8 cellular contexts compared by ENCODE assay signal in genomic region chr14:91229743-91230200, GRCh38. TPM values are rescaled to one million over a fixed set of nuclear protein-coding genes. Genes with fewer than 3 reads are reported as not detected.
DNase-seq lines count a peak whose midpoint lies in the region; ATAC-seq, FAIRE-seq and TF ChIP-seq lines count a peak whose summit lies in the region.

No MANE protein-coding gene starts in this region.

- POLR2A ChIA-PET in MCF 10A (lab: Yijun Ruan, JAX), result no interaction called here

- H3K4me1 Mint-ChIP-seq in stimulated activated naive B cell treated with anti-CD40 and anti-IgM and Interleukin-4, amounts not matched to agents 10 μg/mL and 1 μg/mL and 100 μg/mL, for 72 hours, result peaks cover 51 to 68% of the 10 kb centered on the region in 2 donors
- H3K4me1 Mint-ChIP-seq in MCF 10A (ENCODE audit: insufficient read depth, unreplicated experiment), result peaks cover 7% of the 10 kb centered on the region

- FAIRE-seq in RCC 7860 (lab: Jason Lieb, UNC), result peak; percentile 80

- no peaks in the 10 kb centered on the region for H3K27me3 Mint-ChIP-seq in stimulated activated naive B cell treated with anti-CD40 and anti-IgM and Interleukin-4, amounts not matched to agents 10 μg/mL and 1 μg/mL and 100 μg/mL, for 72 hours
- H3K27me3 Mint-ChIP-seq in MCF 10A (ENCODE audit: insufficient read depth, unreplicated experiment), result no peaks in the 10 kb centered on the region

- peak overlapping the region in 1 of 2 donors; percentile 14 for H3K4me3 Mint-ChIP-seq in stimulated activated naive B cell treated with anti-CD40 and anti-IgM and Interleukin-4, amounts not matched to agents 10 μg/mL and 1 μg/mL and 100 μg/mL, for 72 hours
- no peak overlapping the region for H3K4me3 Mint-ChIP-seq in MCF 10A (ENCODE audit: unreplicated experiment)

- H3K27ac Mint-ChIP-seq in stimulated activated naive B cell treated with anti-CD40 and anti-IgM and Interleukin-4, amounts not matched to agents 10 μg/mL and 1 μg/mL and 100 μg/mL, for 72 hours, result peak overlapping the region; percentile 74
- H3K27ac Mint-ChIP-seq in MCF 10A (ENCODE audit: low read depth, unreplicated experiment), result no peak overlapping the region

- ATAC-seq in HG02943 (IDR thresholded peaks at IDR 0.05; ENCODE audit: low read depth, unreplicated experiment), result peak; percentile 76
- ATAC-seq in stimulated activated naive B cell treated with anti-CD40 and anti-IgM and Interleukin-4, amounts not matched to agents 10 μg/mL and 1 μg/mL and 100 μg/mL, for 72 hours (replicated peaks), result peak; percentile 74 to 88

- BruUV-seq in MCF 10A (replicated peaks; lab: Mats Ljungman, UMichigan), result no TSS peak

- no peaks in the 10 kb centered on the region for H3K9me3 Mint-ChIP-seq in stimulated activated naive B cell treated with anti-CD40 and anti-IgM and Interleukin-4, amounts not matched to agents 10 μg/mL and 1 μg/mL and 100 μg/mL, for 72 hours
- H3K9me3 Mint-ChIP-seq in MCF 10A (ENCODE audit: unreplicated experiment), result no peaks in the 10 kb centered on the region

- in situ Hi-C loops in GM18951 (cut with MboI; ENCODE audit: low sequenced_read_pairs, unreplicated experiment), result no loop called here

- TF ChIP-seq CTCF in MCF 10A (IDR thresholded peaks at IDR 0.05; ENCODE audit: unreplicated experiment), result no peak

- CTCF ChIA-PET in MCF 10A (lab: Yijun Ruan, JAX), result interaction anchor here (0.9 kb wide), 1 partner anchor 11 kb away, joined by 3 read pairs; no protein-coding TSS in a partner anchor

- TF ChIP-seq POLR2A in GM18951 (IDR thresholded peaks at IDR 0.05; ENCODE audit: extremely low read depth, insufficient read depth, insufficient read length), result peak; percentile 32

- intact Hi-C loops in MCF 10A (cut with micrococcal nuclease), result no loop called here

- peaks cover 17 to 31% of the 10 kb centered on the region in 2 donors for H3K36me3 Mint-ChIP-seq in stimulated activated naive B cell treated with anti-CD40 and anti-IgM and Interleukin-4, amounts not matched to agents 10 μg/mL and 1 μg/mL and 100 μg/mL, for 72 hours
- H3K36me3 Mint-ChIP-seq in MCF 10A (ENCODE audit: insufficient read depth, unreplicated experiment), result no peaks in the 10 kb centered on the region

- DNase-seq in RCC 7860 (ENCODE audit: low spot score), result peak; percentile 78
- DNase-seq in amniotic epithelial cell (ENCODE audit: low read depth), result peak; percentile 52
- peak; percentile 53 for DNase-seq in stimulated activated naive B cell treated with anti-CD40 and anti-IgM and Interleukin-4, amounts not matched to agents 10 μg/mL and 1 μg/mL and 100 μg/mL, for 72 hours
- no peak for DNase-seq in MCF 10A (ENCODE audit: unreplicated experiment)
- no peak for DNase-seq in NCI-H187 (lab: John Stamatoyannopoulos, UW)
- DNase-seq in COLO829 (ENCODE audit: low spot score), result no peak

RNA-seq across cellular contexts. Expression of gene GPR68, which starts 14.7 kb away (rescaled TPM):
- 0.10 and 0.14 TPM in 2 replicates for total RNA-seq in MCF 10A (2022)

Comparison
In these comparisons a context has a peak if more than half of its experiments do, and no peak if none do; other contexts are left out.
1. DNase-seq: peak in RCC 7860 (single experiment), amniotic epithelial cell (single experiment) and stimulated activated naive B cell treated with anti-CD40 and anti-IgM and Interleukin-4, amounts not matched to agents 10 μg/mL and 1 μg/mL and 100 μg/mL, for 72 hours (single experiment); none in MCF 10A (single experiment), NCI-H187 (0 of 2) and COLO829 (single experiment).